11 cellular contexts compared by ENCODE assay signal in genomic region chr20:38144608-38145093, GRCh38. TPM values are rescaled to one million over a fixed set of nuclear protein-coding genes. Genes with fewer than 3 reads are reported as not detected.
DNase-seq lines count a peak whose midpoint lies in the region; ATAC-seq and TF ChIP-seq lines count a peak whose summit lies in the region.
"Had no signal": no experiment of that assay in that cellular context is flagged by ENCODE, and none has a peak within 500 bp of the region (broad histone marks: within the 10 kb centered on the region; RNA-seq: fewer than 3 reads in every experiment).

No MANE protein-coding gene starts in this region.

- H3K14ac ChIP-seq in IMR-90 (replicated peaks; ENCODE audit: low read depth, low read length), result peak overlapping the region; percentile 76

- H3K23ac ChIP-seq in IMR-90 (ENCODE audit: low read depth, low read length), result peak overlapping the region; percentile 74

- no TSS peak for BruUV-seq in IMR-90 (replicated peaks; lab: Mats Ljungman, UMichigan)
- TSS peak; percentile 45 for BruUV-seq in mammary epithelial cell (replicated peaks; lab: Mats Ljungman, UMichigan)

- no peaks in the 10 kb centered on the region for H3K4me1 Mint-ChIP-seq in effector memory CD8-positive, alpha-beta T cell (ENCODE audit: low read depth in 2 of 2)
- H3K4me1 Mint-ChIP-seq: CD4-positive, CD25-positive, alpha-beta regulatory T cell had no signal

- H2BK120ac ChIP-seq in IMR-90 (ENCODE audit: low read depth, low read length), result peak overlapping the region; percentile 96

- no peak overlapping the region for H3K4me3 Mint-ChIP-seq in effector memory CD8-positive, alpha-beta T cell
- H3K4me3 Mint-ChIP-seq: CD4-positive, CD25-positive, alpha-beta regulatory T cell had no signal

- WGBS in IMR-90 (ENCODE audit: extremely low coverage in 2 of 2, insufficient read length in 1 of 2), 2 experiments, result 100% methylated on average over 3 of the region's 6 CpGs; no CpG with 5 or more reads in 1 of the 2 experiments
- 98% methylated on average over 6 of the region's 6 CpGs for WGBS in mammary epithelial cell (ENCODE audit: low coverage, missing lambda C conversion rate)
- WGBS in stomach, 5 donors, result 76 to 89% (median 85%) methylated on average over 5 to 6 of the region's 6 CpGs

- H3K4me1 ChIP-seq in IMR-90 (ENCODE audit: control insufficient read depth, insufficient read depth, low read length), result peaks cover 17% of the 10 kb centered on the region
- peaks cover 38% of the 10 kb centered on the region for H3K4me1 ChIP-seq in mammary epithelial cell (ENCODE audit: insufficient read depth, low read length)
- H3K4me1 ChIP-seq in lower lobe of right lung, result peaks cover 60% of the 10 kb centered on the region
- peaks cover 22 to 44% (median 29%) of the 10 kb centered on the region in 4 donors for H3K4me1 ChIP-seq in stomach

- peak overlapping the region; percentile 78; the same call in 2 of the 3 replicates for H2BK15ac ChIP-seq in IMR-90 (ENCODE audit: low read depth, low read length)

- no peaks in the 10 kb centered on the region for H3K9me3 Mint-ChIP-seq in effector memory CD8-positive, alpha-beta T cell

- TF ChIP-seq RAD21 in IMR-90 (IDR thresholded peaks at IDR 0.05; ENCODE audit: low read length), result no peak

- H3K56ac ChIP-seq in IMR-90 (ENCODE audit: extremely low read depth, insufficient read depth, low read length), result peak overlapping the region; percentile 36

- H3K9ac ChIP-seq in IMR-90 (ENCODE audit: low read depth, low read length), result peak overlapping the region; percentile 5; the same call in 1 of the 2 replicates
- H3K9ac ChIP-seq in mammary epithelial cell (ENCODE audit: insufficient read depth, low read length), result no peak overlapping the region

- H3K36me3 Mint-ChIP-seq in effector memory CD8-positive, alpha-beta T cell (ENCODE audit: insufficient read depth), result no peaks in the 10 kb centered on the region
- H3K36me3 Mint-ChIP-seq: CD4-positive, CD25-positive, alpha-beta regulatory T cell had no signal

- peak overlapping the region; percentile 21 to 89 for H4K8ac ChIP-seq in IMR-90 (ENCODE audit: low read depth in 2 of 2, low read length in 2 of 2)

- H4K5ac ChIP-seq in IMR-90 (ENCODE audit: low read depth, low read length), result peak overlapping the region; percentile 69

- no peaks in the 10 kb centered on the region for H3K79me2 ChIP-seq in mammary epithelial cell (ENCODE audit: insufficient read depth, low read length)

- peak overlapping the region; percentile 96 for H2AK5ac ChIP-seq in IMR-90 (ENCODE audit: low read depth, low read length)

- DNase-seq in IMR-90 (no peak), mammary epithelial cell (no peak), lower lobe of right lung (no peak), stomach (no peak), GM03348 (ENCODE audit: low spot score) (no peak)
- DNase-seq in effector memory CD8-positive, alpha-beta T cell, result no peak
- DNase-seq: activated T-cell treated with anti-CD3 and anti-CD28 coated beads, Interleukin-2, amount 50 U/mL, for 1 hour; CD4-positive, CD25-positive, alpha-beta regulatory T cell had no signal

- TF ChIP-seq POLR2A in IMR-90 (IDR thresholded peaks at IDR 0.05; ENCODE audit: low read depth, low read length) (no peak; the same call in 1 of the 2 replicates), stomach (IDR thresholded peaks at IDR 0.05) (no peak)

- H3K18ac ChIP-seq in IMR-90 (ENCODE audit: low read depth, low read length), result peak overlapping the region; percentile 59

- H3K79me1 ChIP-seq in IMR-90 (ENCODE audit: low read depth in 1 of 2, low read length in 2 of 2), result peaks cover 4 to 28% of the 10 kb centered on the region in 2 experiments; a peak in 3 of 4 replicates

- H3K4ac ChIP-seq in IMR-90 (ENCODE audit: low read depth, low read length), result peak overlapping the region; percentile 94

- H3K36me3 ChIP-seq in IMR-90 (ENCODE audit: control insufficient read depth, insufficient read depth, low read length), result peaks cover 57% of the 10 kb centered on the region
- no peaks in the 10 kb centered on the region for H3K36me3 ChIP-seq in mammary epithelial cell (ENCODE audit: insufficient read depth, low read length)
- H3K36me3 ChIP-seq in lower lobe of right lung, result peaks cover 78% of the 10 kb centered on the region
- peaks cover 0 to 55% (median 38%) of the 10 kb centered on the region in 4 donors for H3K36me3 ChIP-seq in stomach
- H3K36me3 ChIP-seq: suprapubic skin had no signal

- POLR2A ChIA-PET in IMR-90 (lab: Charles Lee; ENCODE audit: unreplicated experiment), result no interaction called here

- TF ChIP-seq EP300 in stomach (IDR thresholded peaks at IDR 0.05), result no peak

- no peak overlapping the region for H3K4me2 ChIP-seq in IMR-90 (ENCODE audit: low read depth, low read length)
- H3K4me2 ChIP-seq in mammary epithelial cell (ENCODE audit: insufficient read depth, low read depth, low read length), result peak overlapping the region; percentile 12

- no peak overlapping the region for H3K4me3 ChIP-seq in IMR-90 (ENCODE audit: insufficient read depth, low read depth, low read length)
- no peak overlapping the region for H3K4me3 ChIP-seq in mammary epithelial cell (replicated peaks in 1 of 3; ENCODE audit: insufficient read depth in 1 of 3, low read depth in 2 of 3, low read length in 3 of 3)
- no peak overlapping the region for H3K4me3 ChIP-seq in lower lobe of right lung
- no peak overlapping the region for H3K4me3 ChIP-seq in stomach
- H3K4me3 ChIP-seq: suprapubic skin had no signal

- TF ChIP-seq CTCF in IMR-90 (conservative IDR thresholded peaks at IDR 0.05; ENCODE audit: low read depth, low read length) (no peak), mammary epithelial cell (conservative IDR thresholded peaks at IDR 0.05 in 1 of 2, IDR thresholded peaks at IDR 0.05 in 1 of 2; ENCODE audit: extremely low read depth in 1 of 2, insufficient read depth in 1 of 2, low read depth in 1 of 2, low read length in 2 of 2) (no peak), lower lobe of right lung (IDR thresholded peaks at IDR 0.05) (no peak), stomach (IDR thresholded peaks at IDR 0.05) (no peak)

- peak overlapping the region; percentile 58 for H3K27ac ChIP-seq in IMR-90 (ENCODE audit: insufficient read depth, low read length)
- peak overlapping the region; percentile 14 for H3K27ac ChIP-seq in mammary epithelial cell (ENCODE audit: insufficient read depth, low read depth, low read length)
- peak overlapping the region; percentile 77 for H3K27ac ChIP-seq in lower lobe of right lung
- peak overlapping the region in 4 of 5 donors; percentile 70 to 85 (median 82) for H3K27ac ChIP-seq in stomach
- H3K27ac ChIP-seq: suprapubic skin had no signal

- peak; percentile 11; the same call in 1 of the 2 replicates for ATAC-seq in IMR-90 (ENCODE audit: low read depth)
- ATAC-seq in lower lobe of right lung, result no peak
- no peak for ATAC-seq in HG03460 (IDR thresholded peaks at IDR 0.05; ENCODE audit: unreplicated experiment)
- ATAC-seq in HG03108 (IDR thresholded peaks at IDR 0.05; ENCODE audit: unreplicated experiment), result no peak
- ATAC-seq in effector memory CD8-positive, alpha-beta T cell (replicated peaks), result no peak

- peaks cover 30% of the 10 kb centered on the region for H3K9me1 ChIP-seq in IMR-90 (ENCODE audit: insufficient read depth, low read length)

- no peaks in the 10 kb centered on the region for H4K20me1 ChIP-seq in IMR-90 (ENCODE audit: insufficient read depth, low read length)
- no peaks in the 10 kb centered on the region for H4K20me1 ChIP-seq in mammary epithelial cell (ENCODE audit: insufficient read depth, low read length)

- peak overlapping the region; percentile 97 for H2AK9ac ChIP-seq in IMR-90 (replicated peaks; ENCODE audit: low read depth, low read length, poor library complexity)

- dilution Hi-C loops in IMR-90 (cut with HindIII; ENCODE audit: low sequenced_read_pairs, unreplicated experiment) (no loop called here), mammary epithelial cell (cut with HindIII; ENCODE audit: low sequenced_read_pairs) (no loop called here)

- H2AFZ ChIP-seq in IMR-90 (replicated peaks; ENCODE audit: low read length, poor library complexity) (peak overlapping the region; percentile 67), mammary epithelial cell (ENCODE audit: low read depth, low read length) (peak overlapping the region; percentile 66)

- peak overlapping the region; percentile 93 for H4K91ac ChIP-seq in IMR-90 (ENCODE audit: insufficient read depth, low read depth, low read length)

- CTCF ChIA-PET in IMR-90 (lab: Yijun Ruan, JAX), result interaction anchor here (1.2 to 1.3 kb wide), 2 partner anchors 71 to 77 kb away, joined by 3 read pairs; no protein-coding TSS in a partner anchor
- CTCF ChIA-PET in mammary epithelial cell (lab: Charles Lee; ENCODE audit: low non-redundant PET), result no interaction called here

- in situ Hi-C loops in IMR-90 (cut with MboI; ENCODE audit: low sequenced_read_pairs), result no loop called here
- in situ Hi-C loops in mammary epithelial cell (cut with MboI; ENCODE audit: low sequenced_read_pairs in 2 of 2), result no loop called here

- H3K9me3 ChIP-seq in IMR-90 (ENCODE audit: control insufficient read depth, insufficient read depth, low read length) (no peaks in the 10 kb centered on the region), mammary epithelial cell (replicated peaks; ENCODE audit: insufficient read depth, low read length) (no peaks in the 10 kb centered on the region), lower lobe of right lung (no peaks in the 10 kb centered on the region), stomach (no peaks in the 10 kb centered on the region)
- H3K9me3 ChIP-seq: suprapubic skin had no signal

- H3K27me3 ChIP-seq in IMR-90 (ENCODE audit: control insufficient read depth, insufficient read depth, low read length) (no peaks in the 10 kb centered on the region), mammary epithelial cell (ENCODE audit: insufficient read depth, low read length) (no peaks in the 10 kb centered on the region), lower lobe of right lung (ENCODE audit: low read depth) (no peaks in the 10 kb centered on the region), stomach (no peaks in the 10 kb centered on the region)
- H3K27me3 ChIP-seq: suprapubic skin had no signal

- H3K27me3 Mint-ChIP-seq in effector memory CD8-positive, alpha-beta T cell, result peaks cover 11 to 37% of the 10 kb centered on the region in 2 donors

- H3K27ac Mint-ChIP-seq in effector memory CD8-positive, alpha-beta T cell, result no peak overlapping the region
- H3K27ac Mint-ChIP-seq: CD4-positive, CD25-positive, alpha-beta regulatory T cell had no signal

- H2BK20ac ChIP-seq in IMR-90 (ENCODE audit: low read depth, low read length), result peak overlapping the region; percentile 30

- peak overlapping the region; percentile 90 for H2BK5ac ChIP-seq in IMR-90 (ENCODE audit: low read depth, low read length, poor library complexity, severe bottlenecking)

- intact Hi-C loops in IMR-90 (cut with micrococcal nuclease) (no loop called here), mammary epithelial cell (cut with micrococcal nuclease) (no loop called here), lower lobe of right lung (cut with DNase I) (no loop called here), stomach (cut with DNase I; ENCODE audit: low total_unique reads) (no loop called here)

RNA-seq across cellular contexts. Expression of gene TGM2, which starts 20.4 kb away (rescaled TPM):
- total RNA-seq in IMR-90 (2012; rRNA removed), result 237 and 268 TPM in 2 replicates
- polyA plus RNA-seq in IMR-90 (2012; rRNA removed), result 239 and 292 TPM in 2 replicates
- 370 and 502 TPM in 2 replicates for polyA plus RNA-seq in IMR-90 (2012; cell fraction: cytosol; rRNA removed)
- 218 and 328 TPM in 2 replicates for polyA plus RNA-seq in IMR-90 (2012; cell fraction: nucleus; rRNA removed; ENCODE audit: low replicate concordance)
- total RNA-seq in mammary epithelial cell, result 100 to 1,000 TPM in 1 of 2 donors, 10 to 100 TPM in 1; 53.4 to 252 TPM
- 98.1 TPM for polyA plus RNA-seq in mammary epithelial cell
- 98.9 TPM for polyA minus RNA-seq in mammary epithelial cell
- 362 TPM for total RNA-seq in lower lobe of right lung
- total RNA-seq in stomach, result 100 to 1,000 TPM in 1 of 5 donors, 10 to 100 TPM in 4; 27.8 to 195 (median 44.3) TPM
- polyA plus RNA-seq in stomach, result 10 to 100 TPM; 16.2 to 28.0 (median 25.1) TPM
- total RNA-seq: CD4-positive, CD25-positive, alpha-beta regulatory T cell had no signal

Comparison
In these comparisons a context has a peak if more than half of its experiments do, and no peak if none do; other contexts are left out.
1. H3K27ac ChIP-seq: peak in every context shown above with its lines; median percentile 82 in stomach; 77 in lower lobe of right lung; 58 in IMR-90; 14 in mammary epithelial cell.